In genomic region chr21:45980697-45981096, GRCh38 we compare ENCODE assay signal across 11 cellular contexts. TPM values are rescaled to one million over a fixed set of nuclear protein-coding genes. Genes with fewer than 3 reads are reported as not detected.
DNase-seq lines count a peak whose midpoint lies in the region; TF ChIP-seq lines count a peak whose summit lies in the region.
"Had no signal": no experiment of that assay in that cellular context is flagged by ENCODE, and none has a peak within 500 bp of the region (broad histone marks: within the 10 kb centered on the region; RNA-seq: fewer than 3 reads in every experiment).

No MANE protein-coding gene starts in this region.

- H3K36me3 Mint-ChIP-seq in MCF 10A (ENCODE audit: insufficient read depth, unreplicated experiment) = peaks cover 4% of the 10 kb centered on the region
- H3K36me3 Mint-ChIP-seq in activated T-cell treated with anti-CD3 and anti-CD28 coated beads, Interleukin-2, amount 50 U/mL, for 24 hours (ENCODE audit: low read depth) = no peaks in the 10 kb centered on the region
- H3K36me3 Mint-ChIP-seq: immature natural killer cell had no signal

- no peaks in the 10 kb centered on the region for H3K9me3 Mint-ChIP-seq in MCF 10A (ENCODE audit: unreplicated experiment)
- no peaks in the 10 kb centered on the region for H3K9me3 Mint-ChIP-seq in activated T-cell treated with anti-CD3 and anti-CD28 coated beads, Interleukin-2, amount 50 U/mL, for 24 hours
- H3K9me3 Mint-ChIP-seq: activated CD4-positive, alpha-beta memory T cell treated with anti-CD3 and anti-CD28 coated beads, Interleukin-2, amount 10 ng/mL, durations not matched to agents 7 days and 5 days; immature natural killer cell had no signal

- DNase-seq in breast epithelium (ENCODE audit: low spot score in 2 of 2) (no peak), MCF 10A (ENCODE audit: unreplicated experiment) (no peak), NCI-H1105 (lab: John Stamatoyannopoulos, UW) (no peak), activated T-cell treated with anti-CD3 and anti-CD28 coated beads for 4 hours (no peak)
- DNase-seq in activated T-cell treated with anti-CD3 and anti-CD28 coated beads, Interleukin-2, amount 50 U/mL, for 24 hours = no peak

- H3K4me1 ChIP-seq in breast epithelium (no peaks in the 10 kb centered on the region), mucosa of rectum (ENCODE audit: control insufficient read depth in 2 of 2, insufficient read depth in 2 of 2, low read length in 2 of 2) (peaks cover 3 to 6% of the 10 kb centered on the region in 2 donors), urinary bladder (ENCODE audit: insufficient read depth) (no peaks in the 10 kb centered on the region)

- H3K27me3 Mint-ChIP-seq in MCF 10A (ENCODE audit: insufficient read depth, unreplicated experiment) = peaks cover 24% of the 10 kb centered on the region
- H3K27me3 Mint-ChIP-seq in activated T-cell treated with anti-CD3 and anti-CD28 coated beads, Interleukin-2, amount 50 U/mL, for 24 hours = peaks cover 13% of the 10 kb centered on the region

- POLR2A ChIA-PET in MCF 10A (lab: Yijun Ruan, JAX) = no interaction called here

- H3K36me3 ChIP-seq in breast epithelium (no peaks in the 10 kb centered on the region), mucosa of rectum (ENCODE audit: control insufficient read depth in 2 of 2, insufficient read depth in 2 of 2, low read length in 2 of 2) (no peaks in the 10 kb centered on the region), urinary bladder (ENCODE audit: insufficient read depth) (no peaks in the 10 kb centered on the region)

- H3K27me3 ChIP-seq in breast epithelium (no peaks in the 10 kb centered on the region), mucosa of rectum (ENCODE audit: control insufficient read depth in 2 of 2, insufficient read depth in 2 of 2, low read length in 2 of 2) (peaks cover 3 to 6% of the 10 kb centered on the region in 2 donors)

- H3K27ac ChIP-seq in breast epithelium (peak overlapping the region; percentile 64 to 73), cingulate gyrus (ENCODE audit: low read depth, low read length) (peak overlapping the region; percentile 76), mucosa of rectum (ENCODE audit: low read depth in 2 of 2, low read length in 2 of 2) (peak overlapping the region; percentile 75 to 79), urinary bladder (ENCODE audit: low read depth) (peak overlapping the region; percentile 56)

- H3K9ac ChIP-seq in mucosa of rectum (ENCODE audit: low read depth in 1 of 2, low read length in 2 of 2) = peak overlapping the region; percentile 61 to 74

- peak overlapping the region; percentile 31 to 97 (median 79) for H3K4me3 ChIP-seq in breast epithelium
- peak overlapping the region; percentile 28 to 77 for H3K4me3 ChIP-seq in mucosa of rectum (ENCODE audit: low read length in 2 of 2)
- peak overlapping the region; percentile 34 for H3K4me3 ChIP-seq in urinary bladder (ENCODE audit: low read depth, low read length)

- no peak overlapping the region for H3K27ac Mint-ChIP-seq in MCF 10A (ENCODE audit: low read depth, unreplicated experiment)
- no peak overlapping the region for H3K27ac Mint-ChIP-seq in activated T-cell treated with anti-CD3 and anti-CD28 coated beads, Interleukin-2, amount 50 U/mL, for 24 hours
- H3K27ac Mint-ChIP-seq: activated CD4-positive, alpha-beta memory T cell treated with anti-CD3 and anti-CD28 coated beads, Interleukin-2, amount 10 ng/mL, durations not matched to agents 7 days and 5 days; immature natural killer cell had no signal

- no peaks in the 10 kb centered on the region for H3K9me3 ChIP-seq in breast epithelium
- no peaks in the 10 kb centered on the region for H3K9me3 ChIP-seq in mucosa of rectum (ENCODE audit: control insufficient read depth in 2 of 2, low read length in 2 of 2)

- intact Hi-C loops in breast epithelium (cut with DNase I; ENCODE audit: low total_unique reads) = no loop called here
- intact Hi-C loops in MCF 10A (cut with micrococcal nuclease) = no loop called here

- H3K4me3 Mint-ChIP-seq in MCF 10A (ENCODE audit: unreplicated experiment) = no peak overlapping the region
- H3K4me3 Mint-ChIP-seq in activated T-cell treated with anti-CD3 and anti-CD28 coated beads, Interleukin-2, amount 50 U/mL, for 24 hours = no peak overlapping the region
- H3K4me3 Mint-ChIP-seq: activated CD4-positive, alpha-beta memory T cell treated with anti-CD3 and anti-CD28 coated beads, Interleukin-2, amount 10 ng/mL, durations not matched to agents 7 days and 5 days; central memory CD8-positive, alpha-beta T cell had no signal

- BruUV-seq in MCF 10A (replicated peaks; lab: Mats Ljungman, UMichigan) = no TSS peak

- no peak for TF ChIP-seq CTCF in breast epithelium (IDR thresholded peaks at IDR 0.05)
- no peak for TF ChIP-seq CTCF in MCF 10A (IDR thresholded peaks at IDR 0.05; ENCODE audit: unreplicated experiment)

- TF ChIP-seq POLR2A in breast epithelium (IDR thresholded peaks at IDR 0.05) = no peak

- no peaks in the 10 kb centered on the region for H3K4me1 Mint-ChIP-seq in MCF 10A (ENCODE audit: insufficient read depth, unreplicated experiment)
- H3K4me1 Mint-ChIP-seq in activated T-cell treated with anti-CD3 and anti-CD28 coated beads, Interleukin-2, amount 50 U/mL, for 24 hours (ENCODE audit: low read depth) = peaks cover 18% of the 10 kb centered on the region

- CTCF ChIA-PET in MCF 10A (lab: Yijun Ruan, JAX) = interaction anchor here (0.6 to 2.0 kb wide), 2 partner anchors 10 to 100 kb away, joined by 6 to 13 read pairs; no protein-coding TSS in a partner anchor

RNA-seq across cellular contexts. Expression of gene COL6A1, which starts 0.9 kb away (rescaled TPM):
- total RNA-seq in breast epithelium (100 to 1,000 TPM; 137 to 527 (median 201) TPM), MCF 10A (2022) (3.2 and 3.5 TPM in 2 replicates), urinary bladder (678 TPM)
- 1,050 TPM for polyA plus RNA-seq in urinary bladder

Comparison
In these comparisons a context has a peak if more than half of its experiments do, and no peak if none do; other contexts are left out.
1. RNA of gene COL6A1, which starts 0.9 kb away (total RNA-seq): 678 TPM in urinary bladder (single experiment) and 137 to 527 TPM in breast epithelium; 3.2 to 3.5 TPM in MCF 10A; every median in the first group is over 10 times any median in the second.
2. Peak in every context shown above with its lines, with median percentiles within 50 percentile points of each other: H3K27ac ChIP-seq and H3K4me3 ChIP-seq.